ENCODE assay signal across 23 cellular contexts in genomic region chr16:796296-797119, GRCh38. TPM values are rescaled to one million over a fixed set of nuclear protein-coding genes. Genes with fewer than 3 reads are reported as not detected.
"Had no signal": no experiment of that assay in that cellular context is flagged by ENCODE, and none has a peak within 500 bp of the region (broad histone marks: within the 10 kb centered on the region; RNA-seq: fewer than 3 reads in every experiment).

No MANE protein-coding gene starts in this region.

- H3K36me3 ChIP-seq: gastrocnemius medialis, sigmoid colon had no signal

- FAIRE-seq: islet of Langerhans had no signal

- H3K4me3 ChIP-seq: dorsolateral prefrontal cortex, esophagus muscularis mucosa, gastrocnemius medialis, heart right ventricle, sigmoid colon, skin epidermis had no signal

- ATAC-seq: effector memory CD8-positive, alpha-beta T cell; gastrocnemius medialis; heart right ventricle had no signal

- H3K9me3 ChIP-seq: esophagus muscularis mucosa, gastrocnemius medialis, heart right ventricle had no signal

- H3K4me3 Mint-ChIP-seq: effector memory CD8-positive, alpha-beta T cell; naive thymus-derived CD4-positive, alpha-beta T cell had no signal

- DNase-seq: cortex of kidney; dorsolateral prefrontal cortex; effector memory CD8-positive, alpha-beta T cell; gastrocnemius medialis; heart right ventricle; hypothalamus; kidney glomerular epithelial cell; naive thymus-derived CD4-positive, alpha-beta T cell; posterior cingulate gyrus; sigmoid colon; stimulated activated naive CD4-positive, alpha-beta T cell treated with Interleukin-2 at 50 U/mL for 16 hours had no signal

- H3K27ac ChIP-seq: dorsolateral prefrontal cortex, epithelial cell of prostate, esophagus muscularis mucosa, gastrocnemius medialis, heart right ventricle, sigmoid colon, skin epidermis had no signal

- H3K4me1 ChIP-seq: gastrocnemius medialis, sigmoid colon had no signal

- H3K27ac Mint-ChIP-seq: effector memory CD8-positive, alpha-beta T cell had no signal

- H3K9me3 Mint-ChIP-seq: effector memory CD8-positive, alpha-beta T cell had no signal

RNA-seq across cellular contexts. Expression of gene GNG13, which starts 4.0 kb away (rescaled TPM):
- total RNA-seq: esophagus muscularis mucosa; fibroblast of villous mesenchyme; gastrocnemius medialis; heart right ventricle; liver; lung microvascular endothelial cell; mononuclear cell; naive thymus-derived CD4-positive, alpha-beta T cell; osteocyte; pulmonary artery endothelial cell; sigmoid colon; urinary bladder had no signal
- polyA plus RNA-seq: heart right ventricle; liver; naive thymus-derived CD4-positive, alpha-beta T cell; neural cell; urinary bladder had no signal

RNA-seq across cellular contexts. Expression of gene MSLN, which starts 36.0 kb away (rescaled TPM):
- total RNA-seq: gastrocnemius medialis, pulmonary artery endothelial cell had no signal
- polyA plus RNA-seq: naive thymus-derived CD4-positive, alpha-beta T cell had no signal
